In genomic region chr1:110626890-110627289, GRCh38 we compare ENCODE assay signal across 18 cellular contexts. TPM values are rescaled to one million over a fixed set of nuclear protein-coding genes. Genes with fewer than 3 reads are reported as not detected.
DNase-seq lines count a peak whose midpoint lies in the region; ATAC-seq and TF ChIP-seq lines count a peak whose summit lies in the region.
"Had no signal": no experiment of that assay in that cellular context is flagged by ENCODE, and none has a peak within 500 bp of the region (broad histone marks: within the 10 kb centered on the region; RNA-seq: fewer than 3 reads in every experiment).

No MANE protein-coding gene starts in this region.

- peaks cover 15 to 54% (median 36%) of the 10 kb centered on the region in 10 experiments for H3K4me1 ChIP-seq in BLaER1 treated with 17β-estradiol and CSF1 and Interleukin-3, amounts not matched to agents 10 nM and 100 nM
- no peaks in the 10 kb centered on the region for H3K4me1 ChIP-seq in SK-N-SH (ENCODE audit: control insufficient read depth in 1 of 2, insufficient read depth in 2 of 2, low read depth in 1 of 2, low read length in 1 of 2)

- H3K27ac Mint-ChIP-seq in activated CD8-positive, alpha-beta T cell treated with anti-CD3 and anti-CD28 coated beads, Interleukin-2, amount 10 ng/mL, durations not matched to agents 7 days and 5 days = peak overlapping the region; percentile 18
- H3K27ac Mint-ChIP-seq in activated CD8-positive, alpha-beta T cell treated with anti-CD3 and anti-CD28 coated beads for 36 hours = no peak overlapping the region
- H3K27ac Mint-ChIP-seq in activated T-helper 17 cell treated with anti-CD3 and anti-CD28 coated beads, Interleukin-2, amount 50 U/mL, for 72 hours = peak overlapping the region; percentile 10
- H3K27ac Mint-ChIP-seq in chondrocyte (ENCODE audit: unreplicated experiment) = no peak overlapping the region
- H3K27ac Mint-ChIP-seq: HFFc6 had no signal

- CTCF ChIA-PET in activated CD8-positive, alpha-beta T cell treated with anti-CD3 and anti-CD28 coated beads, Interleukin-2, amount 10 ng/mL, durations not matched to agents 7 days and 5 days (lab: Charles Lee) = interaction anchor here (1.8 to 7.0 kb wide), 4 partner anchors 11 to 157 kb away, joined by 5 to 77 read pairs (median 11); no protein-coding TSS in a partner anchor
- CTCF ChIA-PET in activated CD8-positive, alpha-beta T cell treated with anti-CD3 and anti-CD28 coated beads for 36 hours (lab: Charles Lee) = interaction anchor here (0.9 to 5.7 kb wide), 4 partner anchors 132 to 156 kb away, joined by 3 to 40 read pairs (median 6); no protein-coding TSS in a partner anchor
- CTCF ChIA-PET in SK-N-SH (lab: Yijun Ruan, JAX) = interaction anchor here (0.7 to 13.4 kb wide), 5 partner anchors 8 to 156 kb away, joined by 3 to 204 read pairs (median 3); no protein-coding TSS in a partner anchor

- TF ChIP-seq CTCF in activated CD8-positive, alpha-beta T cell treated with anti-CD3 and anti-CD28 coated beads for 36 hours (IDR thresholded peaks at IDR 0.05) = no peak
- TF ChIP-seq CTCF in SK-N-SH (IDR thresholded peaks at IDR 0.05) (no peak), chondrocyte (IDR thresholded peaks at IDR 0.05) (no peak)

- no peak overlapping the region for H3K4me3 Mint-ChIP-seq in activated CD8-positive, alpha-beta T cell treated with anti-CD3 and anti-CD28 coated beads, Interleukin-2, amount 10 ng/mL, durations not matched to agents 7 days and 5 days
- H3K4me3 Mint-ChIP-seq in activated CD8-positive, alpha-beta T cell treated with anti-CD3 and anti-CD28 coated beads for 36 hours = no peak overlapping the region
- H3K4me3 Mint-ChIP-seq in activated T-helper 17 cell treated with anti-CD3 and anti-CD28 coated beads, Interleukin-2, amount 50 U/mL, for 72 hours = peak overlapping the region; percentile 52
- H3K4me3 Mint-ChIP-seq in chondrocyte (ENCODE audit: unreplicated experiment) = no peak overlapping the region
- H3K4me3 Mint-ChIP-seq: HFFc6 had no signal

- H2AFZ ChIP-seq in SK-N-SH (ENCODE audit: low read depth) = no peak overlapping the region

- H3K36me3 Mint-ChIP-seq in activated CD8-positive, alpha-beta T cell treated with anti-CD3 and anti-CD28 coated beads, Interleukin-2, amount 10 ng/mL, durations not matched to agents 7 days and 5 days (ENCODE audit: low read depth) = peaks cover 27% of the 10 kb centered on the region
- no peaks in the 10 kb centered on the region for H3K36me3 Mint-ChIP-seq in activated CD8-positive, alpha-beta T cell treated with anti-CD3 and anti-CD28 coated beads for 36 hours (ENCODE audit: low read depth)
- H3K36me3 Mint-ChIP-seq in activated T-helper 17 cell treated with anti-CD3 and anti-CD28 coated beads, Interleukin-2, amount 50 U/mL, for 72 hours (ENCODE audit: low read depth) = no peaks in the 10 kb centered on the region
- no peaks in the 10 kb centered on the region for H3K36me3 Mint-ChIP-seq in chondrocyte (ENCODE audit: low read depth)

- WGBS in SK-N-SH (ENCODE audit: low lambda C conversion rate) = 39% methylated on average over 7 of the region's 7 CpGs

- H3K9me3 Mint-ChIP-seq in activated CD8-positive, alpha-beta T cell treated with anti-CD3 and anti-CD28 coated beads, Interleukin-2, amount 10 ng/mL, durations not matched to agents 7 days and 5 days (ENCODE audit: insufficient read depth) = peaks cover 9% of the 10 kb centered on the region
- H3K9me3 Mint-ChIP-seq in activated CD8-positive, alpha-beta T cell treated with anti-CD3 and anti-CD28 coated beads for 36 hours = peaks cover 5% of the 10 kb centered on the region
- H3K9me3 Mint-ChIP-seq in activated T-helper 17 cell treated with anti-CD3 and anti-CD28 coated beads, Interleukin-2, amount 50 U/mL, for 72 hours = no peaks in the 10 kb centered on the region
- H3K9me3 Mint-ChIP-seq in chondrocyte (ENCODE audit: low read depth) = peaks cover 10% of the 10 kb centered on the region
- H3K9me3 Mint-ChIP-seq: HFFc6 had no signal

- H3K4me3 ChIP-seq in BLaER1 treated with 17β-estradiol and CSF1 and Interleukin-3, amounts not matched to agents 10 nM and 100 nM = no peak overlapping the region
- H3K4me3 ChIP-seq in MG63 = no peak overlapping the region
- H3K4me3 ChIP-seq in SK-N-SH (ENCODE audit: low read depth in 2 of 2, low read length in 1 of 2) = no peak overlapping the region

- no peak for ATAC-seq in activated CD8-positive, alpha-beta T cell treated with anti-CD3 and anti-CD28 coated beads, Interleukin-2, amount 10 ng/mL, durations not matched to agents 7 days and 5 days
- ATAC-seq in activated CD8-positive, alpha-beta T cell treated with anti-CD3 and anti-CD28 coated beads for 36 hours = no peak
- peak; percentile 21 for ATAC-seq in activated T-helper 17 cell treated with anti-CD3 and anti-CD28 coated beads, Interleukin-2, amount 50 U/mL, for 72 hours (replicated peaks)

- peaks cover 37% of the 10 kb centered on the region for H3K4me1 Mint-ChIP-seq in activated CD8-positive, alpha-beta T cell treated with anti-CD3 and anti-CD28 coated beads, Interleukin-2, amount 10 ng/mL, durations not matched to agents 7 days and 5 days (ENCODE audit: low read depth)
- peaks cover 21% of the 10 kb centered on the region for H3K4me1 Mint-ChIP-seq in activated CD8-positive, alpha-beta T cell treated with anti-CD3 and anti-CD28 coated beads for 36 hours (ENCODE audit: low read depth)
- H3K4me1 Mint-ChIP-seq in activated T-helper 17 cell treated with anti-CD3 and anti-CD28 coated beads, Interleukin-2, amount 50 U/mL, for 72 hours = peaks cover 21% of the 10 kb centered on the region
- H3K4me1 Mint-ChIP-seq in chondrocyte (ENCODE audit: low read depth) = no peaks in the 10 kb centered on the region

- no peak for TF ChIP-seq EP300 in SK-N-SH (IDR thresholded peaks at IDR 0.05; ENCODE audit: borderline replicate concordance in 1 of 2, low read depth in 1 of 2, low read length in 1 of 2)

- peak overlapping the region in 5 of 11 experiments; percentile 70 to 89 (median 86); a peak in 10 of 22 replicates for H3K4me2 ChIP-seq in BLaER1 treated with 17β-estradiol and CSF1 and Interleukin-3, amounts not matched to agents 10 nM and 100 nM
- H3K4me2 ChIP-seq in SK-N-SH = no peak overlapping the region

- intact Hi-C loops in activated CD8-positive, alpha-beta T cell treated with anti-CD3 and anti-CD28 coated beads for 36 hours (cut with micrococcal nuclease) = no loop called here

- H3K79me2 ChIP-seq in SK-N-SH (ENCODE audit: insufficient read depth) = no peaks in the 10 kb centered on the region

- DNase-seq in activated CD8-positive, alpha-beta T cell treated with anti-CD3 and anti-CD28 coated beads, Interleukin-2, amount 10 ng/mL, durations not matched to agents 7 days and 5 days = no peak
- no peak for DNase-seq in activated CD8-positive, alpha-beta T cell treated with anti-CD3 and anti-CD28 coated beads for 36 hours
- peak; percentile 11 for DNase-seq in MV-4-11 (lab: John Stamatoyannopoulos, UW)
- DNase-seq in MG63 = no peak
- DNase-seq in SK-N-SH = no peak
- DNase-seq in chondrocyte (ENCODE audit: low spot score) = no peak
- DNase-seq: DMS79 treated with DMSO at 0.1 percent for 48 hours, HFFc6, NCI-H1048, NCI-H146, NCI-H2081 treated with DMSO at 0.1 percent for 48 hours, NCI-H2227 treated with DMSO at 0.1 percent for 48 hours, NCI-H524 treated with DMSO at 0.1 percent for 48 hours, OCI-M1, RPMI8226 had no signal

- no peaks in the 10 kb centered on the region for H3K27me3 ChIP-seq in BLaER1 treated with 17β-estradiol and CSF1 and Interleukin-3, amounts not matched to agents 10 nM and 100 nM
- H3K27me3 ChIP-seq in MG63 (peaks cover 35% of the 10 kb centered on the region), SK-N-SH (ENCODE audit: insufficient read depth) (peaks cover 2% of the 10 kb centered on the region; the same call in 1 of the 2 replicates)

- no peaks in the 10 kb centered on the region for H3K27me3 Mint-ChIP-seq in activated CD8-positive, alpha-beta T cell treated with anti-CD3 and anti-CD28 coated beads, Interleukin-2, amount 10 ng/mL, durations not matched to agents 7 days and 5 days (ENCODE audit: low read depth)
- no peaks in the 10 kb centered on the region for H3K27me3 Mint-ChIP-seq in activated CD8-positive, alpha-beta T cell treated with anti-CD3 and anti-CD28 coated beads for 36 hours
- no peaks in the 10 kb centered on the region for H3K27me3 Mint-ChIP-seq in activated T-helper 17 cell treated with anti-CD3 and anti-CD28 coated beads, Interleukin-2, amount 50 U/mL, for 72 hours
- peaks cover 22% of the 10 kb centered on the region for H3K27me3 Mint-ChIP-seq in chondrocyte (ENCODE audit: low read depth)

- H3F3A ChIP-seq in SK-N-SH (replicated peaks; ENCODE audit: insufficient read depth) = no peaks in the 10 kb centered on the region

- peaks cover 0 to 26% (median 0%) of the 10 kb centered on the region in 11 experiments; a peak in 7 of 22 replicates for H3K9me3 ChIP-seq in BLaER1 treated with 17β-estradiol and CSF1 and Interleukin-3, amounts not matched to agents 10 nM and 100 nM (replicated peaks in 1 of 11)
- H3K9me3 ChIP-seq in MG63 (no peaks in the 10 kb centered on the region), SK-N-SH (no peaks in the 10 kb centered on the region)

- H3K27ac ChIP-seq in BLaER1 treated with 17β-estradiol and CSF1 and Interleukin-3, amounts not matched to agents 10 nM and 100 nM = peak overlapping the region in 7 of 11 experiments; percentile 62 to 94 (median 86); a peak in 11 of 22 replicates
- no peak overlapping the region for H3K27ac ChIP-seq in SK-N-SH (ENCODE audit: low read depth in 2 of 2, low read length in 1 of 2)

- no peak for TF ChIP-seq RAD21 in SK-N-SH (IDR thresholded peaks at IDR 0.05; ENCODE audit: low read length)

- H3K36me3 ChIP-seq in BLaER1 treated with 17β-estradiol and CSF1 and Interleukin-3, amounts not matched to agents 10 nM and 100 nM = no peaks in the 10 kb centered on the region
- H3K36me3 ChIP-seq in MG63 (no peaks in the 10 kb centered on the region), SK-N-SH (replicated peaks in 1 of 2; ENCODE audit: control insufficient read depth in 1 of 2, insufficient read depth in 2 of 2, low read length in 1 of 2) (no peaks in the 10 kb centered on the region)

- POLR2A ChIA-PET in activated CD8-positive, alpha-beta T cell treated with anti-CD3 and anti-CD28 coated beads, Interleukin-2, amount 10 ng/mL, durations not matched to agents 7 days and 5 days (lab: Charles Lee) = interaction anchor here (1.0 to 1.4 kb wide), 2 partner anchors 16 to 47 kb away, joined by 3 to 6 read pairs; no protein-coding TSS in a partner anchor
- POLR2A ChIA-PET in activated CD8-positive, alpha-beta T cell treated with anti-CD3 and anti-CD28 coated beads for 36 hours (lab: Charles Lee) = interaction anchor here (0.7 kb wide), 1 partner anchor 1007 kb away, joined by 3 read pairs; no protein-coding TSS in a partner anchor
- POLR2A ChIA-PET in SK-N-SH (lab: Yijun Ruan, JAX) = no interaction called here

- H4K20me1 ChIP-seq in BLaER1 treated with 17β-estradiol and CSF1 and Interleukin-3, amounts not matched to agents 10 nM and 100 nM = no peaks in the 10 kb centered on the region
- H4K20me1 ChIP-seq in SK-N-SH (ENCODE audit: insufficient read depth) = no peaks in the 10 kb centered on the region

- no peaks in the 10 kb centered on the region for H3K9me2 ChIP-seq in SK-N-SH

- H3K9ac ChIP-seq in BLaER1 treated with 17β-estradiol and CSF1 and Interleukin-3, amounts not matched to agents 10 nM and 100 nM = peak overlapping the region in 2 of 11 experiments; percentile 64 to 71; a peak in 4 of 22 replicates
- H3K9ac ChIP-seq in SK-N-SH = no peak overlapping the region

RNA-seq across cellular contexts. Expression of gene KCNA2, which starts 20.7 kb away (rescaled TPM):
- 1 to 10 TPM; 1.4 to 2.2 TPM for total RNA-seq in activated CD8-positive, alpha-beta T cell treated with anti-CD3 and anti-CD28 coated beads, Interleukin-2, amount 10 ng/mL, durations not matched to agents 7 days and 5 days
- total RNA-seq in activated CD8-positive, alpha-beta T cell treated with anti-CD3 and anti-CD28 coated beads for 36 hours = under 1 TPM; 0.02 to 0.14 TPM
- total RNA-seq in activated T-helper 17 cell treated with anti-CD3 and anti-CD28 coated beads, Interleukin-2, amount 50 U/mL, for 72 hours = 1 to 10 TPM; 1.6 to 4.7 TPM
- 0.17 TPM in 1 of 2 replicates, not detected in the other for total RNA-seq in MG63 (2014; rRNA removed; shearing (Covaris generic); ENCODE audit: low replicate concordance)
- not detected in 2 replicates for polyA plus RNA-seq in SK-N-SH (2012; rRNA removed)
- not detected in 2 replicates for polyA plus RNA-seq in SK-N-SH (2012; cell fraction: cytosol; rRNA removed)
- not detected in 2 replicates for polyA plus RNA-seq in SK-N-SH (2012; cell fraction: nucleus; rRNA removed)
- 0.12 to 0.33 TPM (median 0.17 TPM) in 3 replicates for total RNA-seq in chondrocyte
- total RNA-seq: A172, HFFc6 had no signal

RNA-seq across cellular contexts. Expression of gene KCNA3, which starts 47.9 kb away (rescaled TPM):
- 10 to 100 TPM; 49.0 to 49.3 TPM for total RNA-seq in activated CD8-positive, alpha-beta T cell treated with anti-CD3 and anti-CD28 coated beads, Interleukin-2, amount 10 ng/mL, durations not matched to agents 7 days and 5 days
- 10 to 100 TPM; 15.5 to 16.2 TPM for total RNA-seq in activated CD8-positive, alpha-beta T cell treated with anti-CD3 and anti-CD28 coated beads for 36 hours
- 10 to 100 TPM; 22.7 to 61.7 TPM for total RNA-seq in activated T-helper 17 cell treated with anti-CD3 and anti-CD28 coated beads, Interleukin-2, amount 50 U/mL, for 72 hours
- total RNA-seq in MG63 (2014; rRNA removed; shearing (Covaris generic); ENCODE audit: low replicate concordance) = not detected in 2 replicates
- polyA plus RNA-seq in SK-N-SH (2012; rRNA removed) = 0.02 TPM in 1 of 2 replicates, not detected in the other
- polyA plus RNA-seq in SK-N-SH (2012; cell fraction: cytosol; rRNA removed) = 0.01 and 0.08 TPM in 2 replicates
- not detected in 2 replicates for polyA plus RNA-seq in SK-N-SH (2012; cell fraction: nucleus; rRNA removed)
- total RNA-seq in chondrocyte = not detected in 3 replicates
- total RNA-seq: A172, HFFc6 had no signal

Comparison
In these comparisons a context has a peak if more than half of its experiments do, and no peak if none do; other contexts are left out.
1. H3K27ac Mint-ChIP-seq: peak in activated CD8-positive, alpha-beta T cell treated with anti-CD3 and anti-CD28 coated beads, Interleukin-2, amount 10 ng/mL, durations not matched to agents 7 days and 5 days (single experiment) and activated T-helper 17 cell treated with anti-CD3 and anti-CD28 coated beads, Interleukin-2, amount 50 U/mL, for 72 hours (single experiment); none in activated CD8-positive, alpha-beta T cell treated with anti-CD3 and anti-CD28 coated beads for 36 hours (single experiment) and chondrocyte (single experiment).
2. H3K27ac ChIP-seq: peak in BLaER1 treated with 17β-estradiol and CSF1 and Interleukin-3, amounts not matched to agents 10 nM and 100 nM (7 of 11); none in SK-N-SH (0 of 2).
3. RNA of gene KCNA3, which starts 47.9 kb away (total RNA-seq): 22.7 to 61.7 TPM in activated T-helper 17 cell treated with anti-CD3 and anti-CD28 coated beads, Interleukin-2, amount 50 U/mL, for 72 hours, 49.0 to 49.3 TPM in activated CD8-positive, alpha-beta T cell treated with anti-CD3 and anti-CD28 coated beads, Interleukin-2, amount 10 ng/mL, durations not matched to agents 7 days and 5 days and 15.5 to 16.2 TPM in activated CD8-positive, alpha-beta T cell treated with anti-CD3 and anti-CD28 coated beads for 36 hours; not detected in MG63 and not detected in chondrocyte; every median in the first group is over 10 times any median in the second.